Comparison of ENCODE assay signal across 32 cellular contexts in genomic region chr15:88202231-88202630, GRCh38. TPM values are rescaled to one million over a fixed set of nuclear protein-coding genes. Genes with fewer than 3 reads are reported as not detected.
A peak's percentile ranks its signal among the peaks of the same experiment; 100 is the strongest.
DNase-seq lines count a peak whose midpoint lies in the region; ATAC-seq and TF ChIP-seq lines count a peak whose summit lies in the region.
"Had no signal": no experiment of that assay in that cellular context is flagged by ENCODE, and none has a peak within 500 bp of the region (broad histone marks: within the 10 kb centered on the region; RNA-seq: fewer than 3 reads in every experiment).

No MANE protein-coding gene starts in this region.

- intact Hi-C loops in sciatic nerve (cut with DNase I) = no loop called here
- intact Hi-C loops in Caco-2 (cut with micrococcal nuclease; ENCODE audit: unreplicated experiment) = no loop called here

- H3K9me3 ChIP-seq in Caco-2 = no peaks in the 10 kb centered on the region
- H3K9me3 ChIP-seq: heart right ventricle, stomach had no signal

- H3K4me1 ChIP-seq in Caco-2 = no peaks in the 10 kb centered on the region
- H3K4me1 ChIP-seq: BLaER1 treated with 17β-estradiol and CSF1 and Interleukin-3, amounts not matched to agents 10 nM and 100 nM; foreskin keratinocyte; heart right ventricle; stomach; tibial nerve had no signal

- H3K4me1 Mint-ChIP-seq in Caco-2 (ENCODE audit: low read depth, unreplicated experiment) = no peaks in the 10 kb centered on the region

- H3K4me3 Mint-ChIP-seq in Caco-2 (ENCODE audit: unreplicated experiment) = no peak overlapping the region
- H3K4me3 Mint-ChIP-seq: activated T-cell treated with anti-CD3 and anti-CD28 coated beads, Interleukin-2, amount 50 U/mL, for 72 hours; brain; nephron had no signal

- no peaks in the 10 kb centered on the region for H3K36me3 Mint-ChIP-seq in Caco-2 (ENCODE audit: insufficient read depth, unreplicated experiment)

- POLR2A ChIA-PET in Caco-2 (lab: Charles Lee) = no interaction called here

- CTCF ChIA-PET in Caco-2 (lab: Charles Lee) = no interaction called here

- no peaks in the 10 kb centered on the region for H3K36me3 ChIP-seq in Caco-2 (ENCODE audit: control insufficient read depth, insufficient read depth, low read length)
- H3K36me3 ChIP-seq: BLaER1 treated with 17β-estradiol and CSF1 and Interleukin-3, amounts not matched to agents 10 nM and 100 nM; heart right ventricle; stomach had no signal

- H3K27ac Mint-ChIP-seq in Caco-2 (ENCODE audit: unreplicated experiment) = no peak overlapping the region
- H3K27ac Mint-ChIP-seq: activated T-cell treated with anti-CD3 and anti-CD28 coated beads, Interleukin-2, amount 50 U/mL, for 72 hours; nephron had no signal

- DNase-seq in Ammon's horn (ENCODE audit: low spot score) (peak; percentile 41), LHCN-M2 (ENCODE audit: low read depth) (peak; percentile 7), astrocyte of the hippocampus (ENCODE audit: low read depth, low spot score) (peak; percentile 74), sciatic nerve (ENCODE audit: low spot score) (no peak), Caco-2 (no peak), RKO (ENCODE audit: low spot score) (no peak), NCI-H1694 treated with DMSO at 0.1 percent for 48 hours (lab: John Stamatoyannopoulos, UW) (no peak)
- DNase-seq: ACHN; activated CD4-positive, alpha-beta T cell treated with anti-CD3 and anti-CD28 coated beads, Interleukin-2, amount 50 U/mL, for 48 hours; activated CD4-positive, CD25-positive, alpha-beta regulatory T cell treated with anti-CD3 and anti-CD28 coated beads, Interleukin-2, amount 50 U/mL, for 72 hours; activated naive CD4-positive, alpha-beta T cell; activated T-cell treated with anti-CD3 and anti-CD28 coated beads, Interleukin-2, amount 50 U/mL, for 72 hours; COR-L47; DMS79 treated with DMSO at 0.1 percent for 48 hours; foreskin keratinocyte; heart right ventricle; left ventricle myocardium superior; NCI-H1092; NCI-H187; NCI-H510A; stimulated activated CD4-positive, alpha-beta T cell treated with anti-CD3 and anti-CD28 coated beads, Interleukin-1b, Interleukin-23, amount 100 ng/mL, for 48 hours; stomach had no signal

- BruUV-seq in Caco-2 (replicated peaks; lab: Mats Ljungman, UMichigan) = no TSS peak

- no peaks in the 10 kb centered on the region for H3K27me3 ChIP-seq in Caco-2 (replicated peaks; ENCODE audit: control insufficient read depth, insufficient read depth, low read length)
- H3K27me3 ChIP-seq: BLaER1 treated with 17β-estradiol and CSF1 and Interleukin-3, amounts not matched to agents 10 nM and 100 nM; foreskin keratinocyte; tibial nerve had no signal

- H3K4me3 ChIP-seq in Caco-2 (ENCODE audit: low read depth, low read length) = no peak overlapping the region
- H3K4me3 ChIP-seq: BLaER1 treated with 17β-estradiol and CSF1 and Interleukin-3, amounts not matched to agents 10 nM and 100 nM; heart right ventricle; SK-N-MC; stomach; tibial nerve had no signal

- TF ChIP-seq CTCF in Caco-2 (IDR thresholded peaks at IDR 0.05; ENCODE audit: insufficient read depth in 1 of 2, low read depth in 1 of 2, low read length in 1 of 2, severe bottlenecking in 1 of 2, unreplicated experiment in 1 of 2) = no peak

- peaks cover 28% of the 10 kb centered on the region for H3K27me3 Mint-ChIP-seq in Caco-2 (ENCODE audit: insufficient read depth, unreplicated experiment)
- H3K27me3 Mint-ChIP-seq: brain had no signal

- H3K9me3 Mint-ChIP-seq in Caco-2 (ENCODE audit: unreplicated experiment) = no peaks in the 10 kb centered on the region
- H3K9me3 Mint-ChIP-seq: brain, nephron had no signal

- ATAC-seq in sciatic nerve (peak; percentile 65), GM18519 (IDR thresholded peaks at IDR 0.05; ENCODE audit: low FRiP score, unreplicated experiment) (no peak)
- ATAC-seq: activated T-cell treated with anti-CD3 and anti-CD28 coated beads, Interleukin-2, amount 50 U/mL, for 72 hours; esophagus mucosa; foreskin keratinocyte; left ventricle myocardium superior had no signal

RNA-seq across cellular contexts. Expression of gene NTRK3, which starts 54.3 kb away (rescaled TPM):
- total RNA-seq in LHCN-M2 (2014; rRNA removed) (0.23 and 0.45 TPM in 2 replicates), sciatic nerve (28.4 TPM), Caco-2 (2022) (not detected in 2 replicates)
- polyA plus RNA-seq in LHCN-M2 (2012) = 0.47 TPM
- total RNA-seq: dermis microvascular lymphatic vessel endothelial cell, foreskin keratinocyte, osteocyte had no signal
- polyA plus RNA-seq: foreskin keratinocyte, keratinocyte had no signal

Comparison
In these comparisons a context has a peak if more than half of its experiments do, and no peak if none do; other contexts are left out.
1. DNase-seq: peak in Ammon's horn (single experiment), LHCN-M2 (single experiment) and astrocyte of the hippocampus (single experiment); none in sciatic nerve (single experiment), Caco-2 (0 of 2), RKO (single experiment) and NCI-H1694 treated with DMSO at 0.1 percent for 48 hours (single experiment).
2. RNA of gene NTRK3, which starts 54.3 kb away (total RNA-seq): 28.4 TPM in sciatic nerve (single experiment); 0.23 to 0.45 TPM in LHCN-M2 and not detected in Caco-2; every median in the first group is over 10 times any median in the second.